Comparison of ENCODE assay signal across 8 cellular contexts in the genomic region with DNA sequence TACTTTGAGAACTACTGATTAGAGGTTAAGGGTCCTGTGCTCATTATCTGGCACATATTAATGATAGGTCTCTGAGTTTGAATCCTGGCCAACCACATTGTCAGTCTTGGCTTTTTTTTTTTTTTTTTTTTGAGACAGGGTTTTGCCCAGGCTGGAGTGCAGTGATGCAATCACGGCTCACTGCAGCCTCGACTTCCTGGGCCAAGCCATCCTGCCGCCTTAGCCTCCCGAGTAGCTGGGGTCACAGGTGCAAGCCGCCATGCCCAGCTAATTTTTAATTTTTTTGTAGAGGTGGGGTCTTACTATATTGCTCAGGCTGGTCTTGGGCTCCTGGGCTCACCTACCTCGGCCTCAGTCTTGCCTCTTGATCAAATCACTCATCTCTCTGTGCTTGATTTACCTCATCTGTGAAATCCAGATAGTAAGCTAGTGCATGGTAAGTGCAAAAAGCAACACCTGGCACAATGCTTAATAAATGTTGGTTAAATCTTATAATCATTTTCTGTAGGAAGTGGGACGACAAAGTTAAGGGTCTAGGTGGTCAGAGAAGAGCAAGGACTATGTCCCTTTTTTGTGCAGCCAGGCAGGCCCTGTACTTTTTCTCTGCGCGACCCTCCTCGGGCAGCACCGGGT. TPM values are rescaled to one million over a fixed set of nuclear protein-coding genes. Genes with fewer than 3 reads are reported as not detected.
A peak's percentile ranks its signal among the peaks of the same experiment; 100 is the strongest.
DNase-seq lines count a peak whose midpoint lies in the region; ATAC-seq and TF ChIP-seq lines count a peak whose summit lies in the region.

No MANE protein-coding gene starts in this region.

- peak overlapping the region; percentile 92 for H3K4me3 Mint-ChIP-seq in activated naive CD4-positive, alpha-beta T cell treated with anti-CD3 and anti-CD28 coated beads, Interleukin-2, amount 50 U/mL, for 24 hours

- peak overlapping the region; percentile 92 for H3K27ac Mint-ChIP-seq in activated naive CD4-positive, alpha-beta T cell treated with anti-CD3 and anti-CD28 coated beads, Interleukin-2, amount 50 U/mL, for 24 hours

- WGBS in lower leg skin, 2 donors: 48 to 50% methylated on average over 11 of the region's 11 CpGs
- WGBS in upper lobe of left lung, 2 donors: 35 to 62% methylated on average over 7 to 11 of the region's 11 CpGs

- no peak for TF ChIP-seq POLR2A in lower leg skin (IDR thresholded peaks at IDR 0.05)
- TF ChIP-seq POLR2A in upper lobe of left lung (IDR thresholded peaks at IDR 0.05): no peak

- peak overlapping the region; percentile 85 to 94 (median 92) for H3K27ac ChIP-seq in upper lobe of left lung

- ATAC-seq in upper lobe of left lung (ENCODE audit: low FRiP score in 2 of 2): no peak

- H3K9ac ChIP-seq in adipocyte (ENCODE audit: low read length): peak overlapping the region; percentile 93

- H3K36me3 ChIP-seq in adipocyte (ENCODE audit: control insufficient read depth, insufficient read depth, low read length, severe bottlenecking) (no peaks in the 10 kb centered on the region), upper lobe of left lung (no peaks in the 10 kb centered on the region)

- no peak for TF ChIP-seq EP300 in upper lobe of left lung (IDR thresholded peaks at IDR 0.05)

- peaks cover 25% of the 10 kb centered on the region for H3K4me1 Mint-ChIP-seq in activated naive CD4-positive, alpha-beta T cell treated with anti-CD3 and anti-CD28 coated beads, Interleukin-2, amount 50 U/mL, for 24 hours

- peaks cover 1% of the 10 kb centered on the region for H3K36me3 Mint-ChIP-seq in activated naive CD4-positive, alpha-beta T cell treated with anti-CD3 and anti-CD28 coated beads, Interleukin-2, amount 50 U/mL, for 24 hours

- DNase-seq in activated naive CD4-positive, alpha-beta T cell treated with Interleukin-2 at 50 U/mL for 16 hours: no peak
- no peak for DNase-seq in adipocyte (ENCODE audit: low read depth)
- DNase-seq in lower leg skin (ENCODE audit: low spot score in 2 of 2): peak in 1 of 2 donors; percentile 63
- DNase-seq in upper lobe of left lung: no peak
- DNase-seq in NCI-H2081 treated with DMSO at 0.1 percent for 48 hours (lab: John Stamatoyannopoulos, UW): no peak
- DNase-seq in hypothalamus (lab: John Stamatoyannopoulos, UW): no peak
- DNase-seq in activated CD4-positive, CD25-positive, alpha-beta regulatory T cell treated with anti-CD3 and anti-CD28 coated beads, Interleukin-2, amount 50 U/mL, for 72 hours: no peak

- no peaks in the 10 kb centered on the region for H3K27me3 Mint-ChIP-seq in activated naive CD4-positive, alpha-beta T cell treated with anti-CD3 and anti-CD28 coated beads, Interleukin-2, amount 50 U/mL, for 24 hours

- H3K9me3 Mint-ChIP-seq in activated naive CD4-positive, alpha-beta T cell treated with anti-CD3 and anti-CD28 coated beads, Interleukin-2, amount 50 U/mL, for 24 hours: no peaks in the 10 kb centered on the region

- H3K4me1 ChIP-seq in adipocyte (ENCODE audit: control insufficient read depth, insufficient read depth, low read length) (peaks cover 15% of the 10 kb centered on the region), upper lobe of left lung (peaks cover 10 to 21% (median 14%) of the 10 kb centered on the region in 4 donors)

- TF ChIP-seq CTCF in lower leg skin (IDR thresholded peaks at IDR 0.05) (no peak), upper lobe of left lung (IDR thresholded peaks at IDR 0.05) (no peak)

- H3K27me3 ChIP-seq in adipocyte (replicated peaks; ENCODE audit: control insufficient read depth, insufficient read depth, low read length): no peaks in the 10 kb centered on the region
- H3K27me3 ChIP-seq in upper lobe of left lung: no peaks in the 10 kb centered on the region

- H3K4me3 ChIP-seq in adipocyte (ENCODE audit: low read length) (peak overlapping the region; percentile 90), lower leg skin (ENCODE audit: low read depth, poor library complexity, severe bottlenecking) (peak overlapping the region; percentile 44), upper lobe of left lung (peak overlapping the region; percentile 44 to 73 (median 66))

- H3K9me3 ChIP-seq in adipocyte (ENCODE audit: control insufficient read depth, low read length): no peaks in the 10 kb centered on the region
- no peaks in the 10 kb centered on the region for H3K9me3 ChIP-seq in upper lobe of left lung

- intact Hi-C loops in lower leg skin (cut with DNase I; ENCODE audit: low total_unique reads): no loop called here

RNA-seq across cellular contexts. Expression of a gene that starts 0.4 kb away (rescaled TPM):
- total RNA-seq in lower leg skin (10 to 100 TPM; 12.6 to 40.1 (median 27.3) TPM), upper lobe of left lung (10 to 100 TPM in 5 of 6 donors, 1 to 10 TPM in 1; 5.2 to 44.6 (median 31.2) TPM)

RNA-seq across cellular contexts. Expression of a gene that starts 53.6 kb away (rescaled TPM):
- total RNA-seq in lower leg skin: 10 to 100 TPM; 26.9 to 38.0 (median 30.4) TPM
- total RNA-seq in upper lobe of left lung: 10 to 100 TPM; 15.1 to 42.6 (median 33.4) TPM
